Comparison of ENCODE assay signal across 8 cellular contexts in the genomic region with DNA sequence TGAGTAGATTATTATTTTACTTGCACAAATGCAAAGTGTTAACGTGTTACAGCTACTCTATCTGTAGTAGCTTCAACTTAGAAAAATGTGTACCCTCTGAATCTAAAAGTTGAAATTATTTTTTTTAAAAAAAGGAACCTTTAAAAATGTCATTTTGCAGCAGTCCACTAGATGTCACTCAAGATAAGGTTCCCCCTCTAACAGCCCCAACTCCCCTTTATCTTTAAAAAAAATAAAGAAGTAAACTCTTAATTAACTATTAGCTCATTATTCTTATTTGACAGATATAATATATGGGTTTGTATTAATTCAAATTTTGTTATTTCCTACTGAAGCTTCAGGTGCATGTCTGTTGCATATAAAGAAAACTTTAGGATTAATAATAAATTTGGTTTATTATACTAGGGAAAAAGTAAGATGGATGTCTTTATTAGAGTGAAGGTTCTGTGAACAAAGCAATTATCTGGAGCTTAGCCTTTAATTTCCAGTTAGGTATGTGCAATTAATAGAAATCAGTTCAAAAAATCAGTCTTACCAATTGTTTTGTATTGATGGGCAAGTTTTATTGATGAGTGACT.
DNase-seq lines count a peak whose midpoint lies in the region; ATAC-seq, FAIRE-seq and TF ChIP-seq lines count a peak whose summit lies in the region.

No MANE protein-coding gene starts in this region.

- FAIRE-seq in GM19239 (lab: Jason Lieb, UNC): no peak

- H3K27me3 ChIP-seq in BE2C (peaks cover 5% of the 10 kb centered on the region; the same call in 1 of the 2 replicates), SU-DHL-6 (ENCODE audit: low read length) (no peaks in the 10 kb centered on the region)

- no peak overlapping the region for H3K4me2 ChIP-seq in SU-DHL-6 (ENCODE audit: low read depth, low read length, poor library complexity, severe bottlenecking)

- H3K9me3 ChIP-seq in BE2C: no peaks in the 10 kb centered on the region
- no peaks in the 10 kb centered on the region for H3K9me3 ChIP-seq in HEK293 (ENCODE audit: control insufficient read depth, insufficient read depth, low read depth, low read length)
- no peaks in the 10 kb centered on the region for H3K9me3 ChIP-seq in SU-DHL-6 (ENCODE audit: insufficient read depth, low read length)

- H4K20me1 ChIP-seq in SU-DHL-6 (ENCODE audit: low read depth, low read length): no peaks in the 10 kb centered on the region

- no peak overlapping the region for H3K27ac ChIP-seq in HEK293 (ENCODE audit: extremely low read depth, low read depth, low read length)
- no peak overlapping the region for H3K27ac ChIP-seq in SU-DHL-6 (ENCODE audit: low read depth, low read length)

- no peaks in the 10 kb centered on the region for H3K9me2 ChIP-seq in SU-DHL-6 (replicated peaks; ENCODE audit: insufficient read depth, low read length)

- H3K36me3 ChIP-seq in BE2C (no peaks in the 10 kb centered on the region), HEK293 (ENCODE audit: control insufficient read depth in 2 of 2, insufficient read depth in 1 of 2, low read length in 2 of 2) (no peaks in the 10 kb centered on the region), SU-DHL-6 (ENCODE audit: low read length) (no peaks in the 10 kb centered on the region)

- H3F3A ChIP-seq in SU-DHL-6 (ENCODE audit: insufficient read depth): no peaks in the 10 kb centered on the region

- POLR2A ChIA-PET in HEK293 (lab: Yijun Ruan, JAX): no interaction called here

- H3K79me2 ChIP-seq in SU-DHL-6 (ENCODE audit: insufficient read depth, low read length): no peaks in the 10 kb centered on the region

- TF ChIP-seq CTCF in BE2C (IDR thresholded peaks at IDR 0.05; ENCODE audit: low read depth, low read length): peak; percentile 56
- TF ChIP-seq CTCF in HEK293 (tag by site-specific recombination; IDR thresholded peaks at IDR 0.05): no peak
- TF ChIP-seq CTCF in SU-DHL-6 (IDR thresholded peaks at IDR 0.05; ENCODE audit: insufficient read depth, low read length, poor library complexity, severe bottlenecking): peak; percentile 44

- no peak overlapping the region for H3K4me3 ChIP-seq in BE2C (ENCODE audit: low read depth, low read length)
- no peak overlapping the region for H3K4me3 ChIP-seq in HEK293 (ENCODE audit: low read depth, low read length)
- H3K4me3 ChIP-seq in SU-DHL-6 (ENCODE audit: insufficient read depth, low read length, poor library complexity, severe bottlenecking): no peak overlapping the region

- no peak for ATAC-seq in GM21526 (IDR thresholded peaks at IDR 0.05; ENCODE audit: low FRiP score, unreplicated experiment)
- no peak for ATAC-seq in HG03469 (IDR thresholded peaks at IDR 0.05; ENCODE audit: unreplicated experiment)

- no peaks in the 10 kb centered on the region for H3K4me1 ChIP-seq in BE2C
- H3K4me1 ChIP-seq in HEK293 (ENCODE audit: control insufficient read depth, insufficient read depth, low read length): no peaks in the 10 kb centered on the region

- CTCF ChIA-PET in HEK293 (lab: Yijun Ruan, JAX): interaction anchor here (0.6 to 1.9 kb wide), 10 partner anchors 9 to 1085 kb away, joined by 3 to 9 read pairs (median 3); no protein-coding TSS in a partner anchor

- no peak for DNase-seq in BE2C
- DNase-seq in iPS-NIHi7 (ENCODE audit: extremely low spot score): peak; percentile 14
- no peak for DNase-seq in COLO829 (ENCODE audit: low spot score)
- no peak for DNase-seq in GM19239 (ENCODE audit: insufficient read length, low spot score)

- no peak overlapping the region for H2AFZ ChIP-seq in SU-DHL-6 (ENCODE audit: low read depth, low read length, severe bottlenecking)

- H3K9ac ChIP-seq in SU-DHL-6 (ENCODE audit: low read length): no peak overlapping the region

TF ChIP-seq in HEK293, 187 proteins besides CTCF, POLR2A, EP300 and RAD21:
- no peak for TF ChIP-seq YY2 (tag by site-specific recombination; IDR thresholded peaks at IDR 0.05)
- no peak for TF ChIP-seq ZBTB48 (tag by site-specific recombination; IDR thresholded peaks at IDR 0.05)
- TF ChIP-seq, protein P1, sequence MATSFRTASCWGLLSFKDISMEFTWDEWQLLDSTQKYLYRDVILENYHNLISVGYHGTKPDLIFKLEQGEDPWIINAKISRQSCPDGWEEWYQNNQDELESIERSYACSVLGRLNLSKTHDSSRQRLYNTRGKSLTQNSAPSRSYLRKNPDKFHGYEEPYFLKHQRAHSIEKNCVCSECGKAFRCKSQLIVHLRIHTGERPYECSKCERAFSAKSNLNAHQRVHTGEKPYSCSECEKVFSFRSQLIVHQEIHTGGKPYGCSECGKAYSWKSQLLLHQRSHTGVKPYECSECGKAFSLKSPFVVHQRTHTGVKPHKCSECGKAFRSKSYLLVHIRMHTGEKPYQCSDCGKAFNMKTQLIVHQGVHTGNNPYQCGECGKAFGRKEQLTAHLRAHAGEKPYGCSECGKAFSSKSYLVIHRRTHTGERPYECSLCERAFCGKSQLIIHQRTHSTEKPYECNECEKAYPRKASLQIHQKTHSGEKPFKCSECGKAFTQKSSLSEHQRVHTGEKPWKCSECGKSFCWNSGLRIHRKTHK (tag by site-specific recombination; IDR thresholded peaks at IDR 0.05): no peak
- TF ChIP-seq ZNF548 (tag by site-specific recombination; IDR thresholded peaks at IDR 0.05): no peak
- TF ChIP-seq ZNF654 (tag by site-specific recombination; IDR thresholded peaks at IDR 0.05; ENCODE audit: low read depth): peak; percentile 29
